In genomic region chr21:27036736-27037301, GRCh38 we compare ENCODE assay signal across 21 cellular contexts.
A peak's percentile ranks its signal among the peaks of the same experiment; 100 is the strongest.
DNase-seq lines count a peak whose midpoint lies in the region; ATAC-seq, FAIRE-seq and TF ChIP-seq lines count a peak whose summit lies in the region.
"Had no signal": no experiment of that assay in that cellular context is flagged by ENCODE, and none has a peak within 500 bp of the region (broad histone marks: within the 10 kb centered on the region; RNA-seq: fewer than 3 reads in every experiment).

No MANE protein-coding gene starts in this region.

- TF ChIP-seq POLR2A in gastrocnemius medialis (IDR thresholded peaks at IDR 0.05): no peak

- peak; percentile 37 for FAIRE-seq in endometrium (lab: Jason Lieb, UNC)
- FAIRE-seq: A549 had no signal

- H3K9me3 ChIP-seq in left ventricle myocardium inferior (replicated peaks): no peaks in the 10 kb centered on the region
- H3K9me3 ChIP-seq in gastrocnemius medialis: no peaks in the 10 kb centered on the region
- H3K9me3 ChIP-seq: A549, SJCRH30 had no signal

- H3K4me1 ChIP-seq in left ventricle myocardium inferior (peaks cover 10% of the 10 kb centered on the region), gastrocnemius medialis (no peaks in the 10 kb centered on the region)
- H3K4me1 ChIP-seq: A549, SJCRH30 had no signal

- intact Hi-C loops in left ventricle myocardium inferior (cut with micrococcal nuclease) (no loop called here), Right ventricle myocardium inferior (cut with DNase I) (no loop called here), gastrocnemius medialis (cut with DNase I; ENCODE audit: low total_unique reads) (no loop called here)

- H3K4me3 ChIP-seq in left ventricle myocardium inferior (no peak overlapping the region), gastrocnemius medialis (no peak overlapping the region)
- H3K4me3 ChIP-seq: A549, SJCRH30 had no signal

- H3K27ac ChIP-seq in left ventricle myocardium inferior (replicated peaks) (peak overlapping the region; percentile 45), gastrocnemius medialis (peak overlapping the region in 1 of 4 donors; percentile 45)
- H3K27ac ChIP-seq: A549, HL-60, RWPE1, SJCRH30 had no signal

- H3K27me3 ChIP-seq in left ventricle myocardium inferior (ENCODE audit: low read depth): no peaks in the 10 kb centered on the region
- H3K27me3 ChIP-seq in gastrocnemius medialis: no peaks in the 10 kb centered on the region
- H3K27me3 ChIP-seq: SJCRH30 had no signal

- in situ Hi-C loops in gastrocnemius medialis (cut with MboI; ENCODE audit: low sequenced_read_pairs in 4 of 4): no loop called here

- DNase-seq in left ventricle myocardium inferior (no peak), Right ventricle myocardium inferior (ENCODE audit: missing footprints) (no peak), NCI-H1694 treated with DMSO at 0.1 percent for 48 hours (lab: John Stamatoyannopoulos, UW) (peak; percentile 80), gastrocnemius medialis (no peak), T-helper 1 cell (no peak)
- no peak for DNase-seq in stimulated activated CD4-positive, alpha-beta T cell treated with anti-CD3 and anti-CD28 coated beads, Interleukin-2, amount 100 ng/mL, for 24 hours
- DNase-seq: DMS53, GF-D8, H9, HFFc6, KG1, NCI-H1092 treated with DMSO at 0.1 percent for 48 hours, NCI-H1436 treated with DMSO at 0.1 percent for 48 hours, NCI-H2081, NCI-H510A, SJCRH30 had no signal

- H3K36me3 ChIP-seq in left ventricle myocardium inferior (no peaks in the 10 kb centered on the region), gastrocnemius medialis (no peaks in the 10 kb centered on the region)
- H3K36me3 ChIP-seq: SJCRH30 had no signal

- no peak for ATAC-seq in Right ventricle myocardium inferior
- peak; percentile 58 for ATAC-seq in gastrocnemius medialis
- ATAC-seq in HG03159 (IDR thresholded peaks at IDR 0.05; ENCODE audit: unreplicated experiment): no peak
- ATAC-seq: A549 had no signal

- TF ChIP-seq CTCF in left ventricle myocardium inferior (IDR thresholded peaks at IDR 0.05; ENCODE audit: borderline replicate concordance): no peak
- TF ChIP-seq CTCF in gastrocnemius medialis (IDR thresholded peaks at IDR 0.05 in 4 of 5, conservative IDR thresholded peaks at IDR 0.05 in 1 of 5): no peak

Comparison
In these comparisons a context has a peak if more than half of its experiments do, and no peak if none do; other contexts are left out.
1. ATAC-seq: peak in gastrocnemius medialis (2 of 2); none in Right ventricle myocardium inferior (single experiment) and HG03159 (single experiment).